Comparison of ENCODE assay signal across 2 cellular contexts in the genomic region with DNA sequence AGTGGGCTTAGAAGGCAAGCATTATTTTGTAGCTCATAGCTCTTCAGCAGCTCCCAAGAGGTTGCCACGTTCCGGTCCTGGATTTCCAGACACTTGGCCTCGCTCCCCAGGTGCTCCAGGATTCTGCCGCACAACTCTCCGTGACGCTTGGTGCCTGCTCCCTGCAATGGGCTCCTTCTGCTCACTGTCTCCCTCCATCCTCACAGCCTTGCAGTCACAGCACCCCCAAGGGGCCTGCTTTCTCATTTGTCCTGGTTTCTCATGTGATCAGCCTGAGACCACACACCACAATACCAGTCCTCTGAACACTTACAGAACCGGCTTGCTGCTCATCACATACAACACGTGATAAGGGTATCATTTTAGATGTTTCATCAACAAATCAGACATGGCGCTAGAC.
A peak's percentile ranks its signal among the peaks of the same experiment; 100 is the strongest.
TF ChIP-seq lines count a peak whose summit lies in the region.

No MANE protein-coding gene starts in this region.

TF ChIP-seq in HepG2, 621 proteins besides CTCF, POLR2A, EP300 and RAD21:
- TF ChIP-seq, protein P1, sequence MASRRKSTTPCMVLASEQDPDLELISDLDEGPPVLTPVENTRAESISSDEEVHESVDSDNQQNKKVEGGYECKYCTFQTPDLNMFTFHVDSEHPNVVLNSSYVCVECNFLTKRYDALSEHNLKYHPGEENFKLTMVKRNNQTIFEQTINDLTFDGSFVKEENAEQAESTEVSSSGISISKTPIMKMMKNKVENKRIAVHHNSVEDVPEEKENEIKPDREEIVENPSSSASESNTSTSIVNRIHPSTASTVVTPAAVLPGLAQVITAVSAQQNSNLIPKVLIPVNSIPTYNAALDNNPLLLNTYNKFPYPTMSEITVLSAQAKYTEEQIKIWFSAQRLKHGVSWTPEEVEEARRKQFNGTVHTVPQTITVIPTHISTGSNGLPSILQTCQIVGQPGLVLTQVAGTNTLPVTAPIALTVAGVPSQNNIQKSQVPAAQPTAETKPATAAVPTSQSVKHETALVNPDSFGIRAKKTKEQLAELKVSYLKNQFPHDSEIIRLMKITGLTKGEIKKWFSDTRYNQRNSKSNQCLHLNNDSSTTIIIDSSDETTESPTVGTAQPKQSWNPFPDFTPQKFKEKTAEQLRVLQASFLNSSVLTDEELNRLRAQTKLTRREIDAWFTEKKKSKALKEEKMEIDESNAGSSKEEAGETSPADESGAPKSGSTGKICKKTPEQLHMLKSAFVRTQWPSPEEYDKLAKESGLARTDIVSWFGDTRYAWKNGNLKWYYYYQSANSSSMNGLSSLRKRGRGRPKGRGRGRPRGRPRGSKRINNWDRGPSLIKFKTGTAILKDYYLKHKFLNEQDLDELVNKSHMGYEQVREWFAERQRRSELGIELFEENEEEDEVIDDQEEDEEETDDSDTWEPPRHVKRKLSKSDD (CRISPR knock-in tag; IDR thresholded peaks at IDR 0.05; ENCODE audit: low read depth), result no peak
- TF ChIP-seq ERF (CRISPR knock-in tag; IDR thresholded peaks at IDR 0.05), result 0 out of 2 replicates have a peak, but pooled peaks have one; percentile 20
- peak; percentile 31; the same call in 1 of the 2 replicates for TF ChIP-seq STAG1 (CRISPR knock-in tag; IDR thresholded peaks at IDR 0.05)
TF ChIP-seq in HepG2: peak in this region for 2.

TF ChIP-seq in WTC11, 78 proteins besides CTCF, POLR2A, EP300 and RAD21:
- TF ChIP-seq SMAD3 (CRISPR knock-in tag; IDR thresholded peaks at IDR 0.05; ENCODE audit: borderline replicate concordance) (no peak), FOXJ3 (CRISPR knock-in tag; IDR thresholded peaks at IDR 0.05; ENCODE audit: borderline replicate concordance) (no peak), JAZF1 (CRISPR knock-in tag; IDR thresholded peaks at IDR 0.05) (no peak), ZNF121 (CRISPR knock-in tag; IDR thresholded peaks at IDR 0.05) (no peak), NR3C1 (CRISPR knock-in tag; conservative IDR thresholded peaks at IDR 0.05; ENCODE audit: low read depth) (no peak), NR1H2 (CRISPR knock-in tag; IDR thresholded peaks at IDR 0.05) (no peak), ZNF423 (CRISPR knock-in tag; IDR thresholded peaks at IDR 0.05) (no peak), JUN (CRISPR knock-in tag; IDR thresholded peaks at IDR 0.05) (no peak), CBFB (CRISPR knock-in tag; IDR thresholded peaks at IDR 0.05; ENCODE audit: low read depth) (no peak), ETV6 (CRISPR knock-in tag; IDR thresholded peaks at IDR 0.05) (no peak), GRHL2 (CRISPR knock-in tag; IDR thresholded peaks at IDR 0.05; ENCODE audit: insufficient replicate concordance, severe bottlenecking) (no peak), IRF2 (CRISPR knock-in tag; IDR thresholded peaks at IDR 0.05; ENCODE audit: borderline replicate concordance, low read depth) (no peak), SOX15 (CRISPR knock-in tag; IDR thresholded peaks at IDR 0.05) (no peak), TEAD4 (CRISPR knock-in tag; IDR thresholded peaks at IDR 0.05) (no peak)
- TF ChIP-seq, protein P2, sequence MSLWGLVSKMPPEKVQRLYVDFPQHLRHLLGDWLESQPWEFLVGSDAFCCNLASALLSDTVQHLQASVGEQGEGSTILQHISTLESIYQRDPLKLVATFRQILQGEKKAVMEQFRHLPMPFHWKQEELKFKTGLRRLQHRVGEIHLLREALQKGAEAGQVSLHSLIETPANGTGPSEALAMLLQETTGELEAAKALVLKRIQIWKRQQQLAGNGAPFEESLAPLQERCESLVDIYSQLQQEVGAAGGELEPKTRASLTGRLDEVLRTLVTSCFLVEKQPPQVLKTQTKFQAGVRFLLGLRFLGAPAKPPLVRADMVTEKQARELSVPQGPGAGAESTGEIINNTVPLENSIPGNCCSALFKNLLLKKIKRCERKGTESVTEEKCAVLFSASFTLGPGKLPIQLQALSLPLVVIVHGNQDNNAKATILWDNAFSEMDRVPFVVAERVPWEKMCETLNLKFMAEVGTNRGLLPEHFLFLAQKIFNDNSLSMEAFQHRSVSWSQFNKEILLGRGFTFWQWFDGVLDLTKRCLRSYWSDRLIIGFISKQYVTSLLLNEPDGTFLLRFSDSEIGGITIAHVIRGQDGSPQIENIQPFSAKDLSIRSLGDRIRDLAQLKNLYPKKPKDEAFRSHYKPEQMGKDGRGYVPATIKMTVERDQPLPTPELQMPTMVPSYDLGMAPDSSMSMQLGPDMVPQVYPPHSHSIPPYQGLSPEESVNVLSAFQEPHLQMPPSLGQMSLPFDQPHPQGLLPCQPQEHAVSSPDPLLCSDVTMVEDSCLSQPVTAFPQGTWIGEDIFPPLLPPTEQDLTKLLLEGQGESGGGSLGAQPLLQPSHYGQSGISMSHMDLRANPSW (CRISPR knock-in tag; conservative IDR thresholded peaks at IDR 0.05; ENCODE audit: low read depth), result no peak
- TF ChIP-seq, protein P3, sequence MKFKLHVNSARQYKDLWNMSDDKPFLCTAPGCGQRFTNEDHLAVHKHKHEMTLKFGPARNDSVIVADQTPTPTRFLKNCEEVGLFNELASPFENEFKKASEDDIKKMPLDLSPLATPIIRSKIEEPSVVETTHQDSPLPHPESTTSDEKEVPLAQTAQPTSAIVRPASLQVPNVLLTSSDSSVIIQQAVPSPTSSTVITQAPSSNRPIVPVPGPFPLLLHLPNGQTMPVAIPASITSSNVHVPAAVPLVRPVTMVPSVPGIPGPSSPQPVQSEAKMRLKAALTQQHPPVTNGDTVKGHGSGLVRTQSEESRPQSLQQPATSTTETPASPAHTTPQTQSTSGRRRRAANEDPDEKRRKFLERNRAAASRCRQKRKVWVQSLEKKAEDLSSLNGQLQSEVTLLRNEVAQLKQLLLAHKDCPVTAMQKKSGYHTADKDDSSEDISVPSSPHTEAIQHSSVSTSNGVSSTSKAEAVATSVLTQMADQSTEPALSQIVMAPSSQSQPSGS (CRISPR knock-in tag; IDR thresholded peaks at IDR 0.05; ENCODE audit: borderline replicate concordance, low read depth), result no peak
- TF ChIP-seq, protein P4, sequence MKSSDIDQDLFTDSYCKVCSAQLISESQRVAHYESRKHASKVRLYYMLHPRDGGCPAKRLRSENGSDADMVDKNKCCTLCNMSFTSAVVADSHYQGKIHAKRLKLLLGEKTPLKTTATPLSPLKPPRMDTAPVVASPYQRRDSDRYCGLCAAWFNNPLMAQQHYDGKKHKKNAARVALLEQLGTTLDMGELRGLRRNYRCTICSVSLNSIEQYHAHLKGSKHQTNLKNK (CRISPR knock-in tag; IDR thresholded peaks at IDR 0.05), result no peak
- TF ChIP-seq, protein P5, sequence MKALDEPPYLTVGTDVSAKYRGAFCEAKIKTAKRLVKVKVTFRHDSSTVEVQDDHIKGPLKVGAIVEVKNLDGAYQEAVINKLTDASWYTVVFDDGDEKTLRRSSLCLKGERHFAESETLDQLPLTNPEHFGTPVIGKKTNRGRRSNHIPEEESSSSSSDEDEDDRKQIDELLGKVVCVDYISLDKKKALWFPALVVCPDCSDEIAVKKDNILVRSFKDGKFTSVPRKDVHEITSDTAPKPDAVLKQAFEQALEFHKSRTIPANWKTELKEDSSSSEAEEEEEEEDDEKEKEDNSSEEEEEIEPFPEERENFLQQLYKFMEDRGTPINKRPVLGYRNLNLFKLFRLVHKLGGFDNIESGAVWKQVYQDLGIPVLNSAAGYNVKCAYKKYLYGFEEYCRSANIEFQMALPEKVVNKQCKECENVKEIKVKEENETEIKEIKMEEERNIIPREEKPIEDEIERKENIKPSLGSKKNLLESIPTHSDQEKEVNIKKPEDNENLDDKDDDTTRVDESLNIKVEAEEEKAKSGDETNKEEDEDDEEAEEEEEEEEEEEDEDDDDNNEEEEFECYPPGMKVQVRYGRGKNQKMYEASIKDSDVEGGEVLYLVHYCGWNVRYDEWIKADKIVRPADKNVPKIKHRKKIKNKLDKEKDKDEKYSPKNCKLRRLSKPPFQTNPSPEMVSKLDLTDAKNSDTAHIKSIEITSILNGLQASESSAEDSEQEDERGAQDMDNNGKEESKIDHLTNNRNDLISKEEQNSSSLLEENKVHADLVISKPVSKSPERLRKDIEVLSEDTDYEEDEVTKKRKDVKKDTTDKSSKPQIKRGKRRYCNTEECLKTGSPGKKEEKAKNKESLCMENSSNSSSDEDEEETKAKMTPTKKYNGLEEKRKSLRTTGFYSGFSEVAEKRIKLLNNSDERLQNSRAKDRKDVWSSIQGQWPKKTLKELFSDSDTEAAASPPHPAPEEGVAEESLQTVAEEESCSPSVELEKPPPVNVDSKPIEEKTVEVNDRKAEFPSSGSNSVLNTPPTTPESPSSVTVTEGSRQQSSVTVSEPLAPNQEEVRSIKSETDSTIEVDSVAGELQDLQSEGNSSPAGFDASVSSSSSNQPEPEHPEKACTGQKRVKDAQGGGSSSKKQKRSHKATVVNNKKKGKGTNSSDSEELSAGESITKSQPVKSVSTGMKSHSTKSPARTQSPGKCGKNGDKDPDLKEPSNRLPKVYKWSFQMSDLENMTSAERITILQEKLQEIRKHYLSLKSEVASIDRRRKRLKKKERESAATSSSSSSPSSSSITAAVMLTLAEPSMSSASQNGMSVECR (CRISPR knock-in tag; IDR thresholded peaks at IDR 0.05; ENCODE audit: borderline replicate concordance), result no peak
- TF ChIP-seq, protein P6, sequence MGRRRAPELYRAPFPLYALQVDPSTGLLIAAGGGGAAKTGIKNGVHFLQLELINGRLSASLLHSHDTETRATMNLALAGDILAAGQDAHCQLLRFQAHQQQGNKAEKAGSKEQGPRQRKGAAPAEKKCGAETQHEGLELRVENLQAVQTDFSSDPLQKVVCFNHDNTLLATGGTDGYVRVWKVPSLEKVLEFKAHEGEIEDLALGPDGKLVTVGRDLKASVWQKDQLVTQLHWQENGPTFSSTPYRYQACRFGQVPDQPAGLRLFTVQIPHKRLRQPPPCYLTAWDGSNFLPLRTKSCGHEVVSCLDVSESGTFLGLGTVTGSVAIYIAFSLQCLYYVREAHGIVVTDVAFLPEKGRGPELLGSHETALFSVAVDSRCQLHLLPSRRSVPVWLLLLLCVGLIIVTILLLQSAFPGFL (CRISPR knock-in tag; IDR thresholded peaks at IDR 0.05; ENCODE audit: borderline replicate concordance), result no peak
TF ChIP-seq in WTC11: peak in this region for 0.
